Comparison of ENCODE assay signal across 6 cellular contexts in genomic region chr14:103521438-103521961, GRCh38. TPM values are rescaled to one million over a fixed set of nuclear protein-coding genes. Genes with fewer than 3 reads are reported as not detected.
DNase-seq lines count a peak whose midpoint lies in the region; TF ChIP-seq lines count a peak whose summit lies in the region.

No MANE protein-coding gene starts in this region.

- TF ChIP-seq CTCF in esophagus squamous epithelium (IDR thresholded peaks at IDR 0.05) (no peak), GM10248 (IDR thresholded peaks at IDR 0.05; ENCODE audit: control extremely low read depth, extremely low read depth, low read depth, missing control alignments) (no peak)

- H3K27ac ChIP-seq in esophagus squamous epithelium: peak overlapping the region; percentile 79 to 93 (median 84)
- peak overlapping the region in 17 of 21 experiments; percentile 2 to 84 (median 63) for H3K27ac ChIP-seq in skin epidermis

- POLR2A ChIA-PET in GM10248 (lab: Yijun Ruan, JAX): interaction anchor here (0.7 kb wide), 1 partner anchor 18 kb away, joined by 3 read pairs; no protein-coding TSS in a partner anchor

- H3K4me3 Mint-ChIP-seq in activated CD4-positive, alpha-beta T cell treated with anti-CD3 and anti-CD28 coated beads, Interleukin-2, amount 10 ng/mL, durations not matched to agents 24 days and 14 days: no peak overlapping the region

- peaks cover 44 to 75% (median 52%) of the 10 kb centered on the region in 3 donors for H3K4me1 ChIP-seq in esophagus squamous epithelium

- WGBS in esophagus squamous epithelium, 2 donors: 0% methylated on average over 5 of the region's 78 CpGs; no CpG with 5 or more reads in 1 of the 2 donors

- H3K27ac Mint-ChIP-seq in activated CD4-positive, alpha-beta T cell treated with anti-CD3 and anti-CD28 coated beads, Interleukin-2, amount 10 ng/mL, durations not matched to agents 24 days and 14 days: no peak overlapping the region

- CTCF ChIA-PET in GM10248 (lab: Yijun Ruan, JAX): interaction anchor here (0.6 to 9.5 kb wide), 12 partner anchors 8 to 389 kb away, joined by 3 to 214 read pairs (median 4); no protein-coding TSS in a partner anchor

- H3K4me1 Mint-ChIP-seq in activated CD4-positive, alpha-beta T cell treated with anti-CD3 and anti-CD28 coated beads, Interleukin-2, amount 10 ng/mL, durations not matched to agents 24 days and 14 days: peaks cover 7% of the 10 kb centered on the region

- intact Hi-C loops in activated CD4-positive, alpha-beta T cell treated with anti-CD3 and anti-CD28 coated beads, Interleukin-2, amount 10 ng/mL, durations not matched to agents 24 days and 14 days (cut with micrococcal nuclease): no loop called here
- intact Hi-C loops in esophagus squamous epithelium (cut with DNase I): no loop called here

- no peak for TF ChIP-seq POLR2A in esophagus squamous epithelium (IDR thresholded peaks at IDR 0.05)

- peaks cover 0 to 30% (median 0%) of the 10 kb centered on the region in 4 donors for H3K27me3 ChIP-seq in esophagus squamous epithelium

- H3K9me3 Mint-ChIP-seq in activated CD4-positive, alpha-beta T cell treated with anti-CD3 and anti-CD28 coated beads, Interleukin-2, amount 10 ng/mL, durations not matched to agents 24 days and 14 days: no peaks in the 10 kb centered on the region

- no peaks in the 10 kb centered on the region for H3K9me3 ChIP-seq in esophagus squamous epithelium

- no peaks in the 10 kb centered on the region for H3K36me3 ChIP-seq in esophagus squamous epithelium

- H3K4me3 ChIP-seq in esophagus squamous epithelium: peak overlapping the region; percentile 54 to 88 (median 62)
- peak overlapping the region; percentile 37 to 65 (median 48) for H3K4me3 ChIP-seq in skin epidermis

- H3K36me3 Mint-ChIP-seq in activated CD4-positive, alpha-beta T cell treated with anti-CD3 and anti-CD28 coated beads, Interleukin-2, amount 10 ng/mL, durations not matched to agents 24 days and 14 days (ENCODE audit: low read depth): no peaks in the 10 kb centered on the region

- DNase-seq in activated CD4-positive, alpha-beta T cell treated with anti-CD3 and anti-CD28 coated beads, Interleukin-2, amount 10 ng/mL, durations not matched to agents 24 days and 14 days: peak; percentile 77
- no peak for DNase-seq in activated CD4-positive, alpha-beta T cell treated with anti-CD3 and anti-CD28 coated beads, Interleukin-2, amount 50 U/mL, for 48 hours
- DNase-seq in esophagus squamous epithelium (lab: John Stamatoyannopoulos, UW): no peak
- DNase-seq in GM10248 (ENCODE audit: extremely low spot score): no peak
- DNase-seq in NK-92 (lab: John Stamatoyannopoulos, UW; ENCODE audit: unreplicated experiment): no peak

- H3K27me3 Mint-ChIP-seq in activated CD4-positive, alpha-beta T cell treated with anti-CD3 and anti-CD28 coated beads, Interleukin-2, amount 10 ng/mL, durations not matched to agents 24 days and 14 days: peaks cover 19% of the 10 kb centered on the region

RNA-seq across cellular contexts. Expression of gene CKB, which starts 1.1 kb away (rescaled TPM):
- total RNA-seq in activated CD4-positive, alpha-beta T cell treated with anti-CD3 and anti-CD28 coated beads, Interleukin-2, amount 10 ng/mL, durations not matched to agents 24 days and 14 days: 14.2 and 21.1 TPM in 2 replicates
- total RNA-seq in esophagus squamous epithelium: 100 to 1,000 TPM in 1 of 4 donors, 10 to 100 TPM in 3; 27.2 to 204 (median 37.6) TPM

RNA-seq across cellular contexts. Expression of gene TRMT61A, which starts 7.5 kb away (rescaled TPM):
- 22.7 and 23.6 TPM in 2 replicates for total RNA-seq in activated CD4-positive, alpha-beta T cell treated with anti-CD3 and anti-CD28 coated beads, Interleukin-2, amount 10 ng/mL, durations not matched to agents 24 days and 14 days
- 10 to 100 TPM in 2 of 4 donors, 1 to 10 TPM in 2; 7.7 to 20.6 (median 9.9) TPM for total RNA-seq in esophagus squamous epithelium

RNA-seq across cellular contexts. Expression of gene BAG5, which starts 41.0 kb away (rescaled TPM):
- 32.1 and 33.9 TPM in 2 replicates for total RNA-seq in activated CD4-positive, alpha-beta T cell treated with anti-CD3 and anti-CD28 coated beads, Interleukin-2, amount 10 ng/mL, durations not matched to agents 24 days and 14 days
- total RNA-seq in esophagus squamous epithelium: 10 to 100 TPM; 24.8 to 32.4 (median 28.5) TPM

RNA-seq across cellular contexts. Expression of gene COA8, which starts 41.3 kb away (rescaled TPM):
- 38.4 and 41.2 TPM in 2 replicates for total RNA-seq in activated CD4-positive, alpha-beta T cell treated with anti-CD3 and anti-CD28 coated beads, Interleukin-2, amount 10 ng/mL, durations not matched to agents 24 days and 14 days
- total RNA-seq in esophagus squamous epithelium: 10 to 100 TPM; 18.2 to 28.7 (median 22.7) TPM
